Comparison of ENCODE assay signal across 1 cellular context in the genomic region with DNA sequence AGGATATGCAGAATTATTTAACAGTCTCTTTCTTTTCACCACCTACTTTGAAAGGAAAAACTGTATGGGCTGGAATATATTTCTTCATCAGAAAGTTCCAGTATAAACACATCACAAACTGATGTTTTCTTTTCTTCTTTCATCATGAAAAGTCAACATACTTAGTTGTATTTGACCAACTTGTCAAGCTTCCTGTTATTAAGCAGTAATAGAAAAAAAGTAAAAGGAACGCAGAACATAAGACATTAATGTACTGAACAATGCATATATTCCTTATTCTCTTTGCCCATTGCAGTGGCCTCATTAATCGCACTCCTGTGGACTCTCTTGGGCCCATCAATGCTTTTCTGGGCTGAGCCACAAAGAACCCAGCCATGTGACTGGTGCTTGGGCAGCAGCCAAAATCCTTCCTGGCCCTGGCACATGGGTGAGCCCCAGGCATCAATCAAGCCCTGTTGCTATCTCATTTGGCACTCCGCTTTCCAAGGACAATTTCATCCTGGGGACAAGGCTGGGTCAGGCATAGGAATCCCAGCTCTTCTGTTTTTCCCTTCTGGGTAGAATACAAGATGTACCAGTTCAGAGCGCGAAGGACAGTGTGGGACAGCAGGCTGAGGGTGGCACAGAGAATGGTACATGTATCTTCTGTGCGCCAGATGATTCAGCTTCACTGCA.
TF ChIP-seq lines count a peak whose summit lies in the region.

No MANE protein-coding gene starts in this region.

TF ChIP-seq in GM23338, 12 proteins besides CTCF, POLR2A, EP300 and RAD21 (continued from another document):
- TF ChIP-seq, protein P1, sequence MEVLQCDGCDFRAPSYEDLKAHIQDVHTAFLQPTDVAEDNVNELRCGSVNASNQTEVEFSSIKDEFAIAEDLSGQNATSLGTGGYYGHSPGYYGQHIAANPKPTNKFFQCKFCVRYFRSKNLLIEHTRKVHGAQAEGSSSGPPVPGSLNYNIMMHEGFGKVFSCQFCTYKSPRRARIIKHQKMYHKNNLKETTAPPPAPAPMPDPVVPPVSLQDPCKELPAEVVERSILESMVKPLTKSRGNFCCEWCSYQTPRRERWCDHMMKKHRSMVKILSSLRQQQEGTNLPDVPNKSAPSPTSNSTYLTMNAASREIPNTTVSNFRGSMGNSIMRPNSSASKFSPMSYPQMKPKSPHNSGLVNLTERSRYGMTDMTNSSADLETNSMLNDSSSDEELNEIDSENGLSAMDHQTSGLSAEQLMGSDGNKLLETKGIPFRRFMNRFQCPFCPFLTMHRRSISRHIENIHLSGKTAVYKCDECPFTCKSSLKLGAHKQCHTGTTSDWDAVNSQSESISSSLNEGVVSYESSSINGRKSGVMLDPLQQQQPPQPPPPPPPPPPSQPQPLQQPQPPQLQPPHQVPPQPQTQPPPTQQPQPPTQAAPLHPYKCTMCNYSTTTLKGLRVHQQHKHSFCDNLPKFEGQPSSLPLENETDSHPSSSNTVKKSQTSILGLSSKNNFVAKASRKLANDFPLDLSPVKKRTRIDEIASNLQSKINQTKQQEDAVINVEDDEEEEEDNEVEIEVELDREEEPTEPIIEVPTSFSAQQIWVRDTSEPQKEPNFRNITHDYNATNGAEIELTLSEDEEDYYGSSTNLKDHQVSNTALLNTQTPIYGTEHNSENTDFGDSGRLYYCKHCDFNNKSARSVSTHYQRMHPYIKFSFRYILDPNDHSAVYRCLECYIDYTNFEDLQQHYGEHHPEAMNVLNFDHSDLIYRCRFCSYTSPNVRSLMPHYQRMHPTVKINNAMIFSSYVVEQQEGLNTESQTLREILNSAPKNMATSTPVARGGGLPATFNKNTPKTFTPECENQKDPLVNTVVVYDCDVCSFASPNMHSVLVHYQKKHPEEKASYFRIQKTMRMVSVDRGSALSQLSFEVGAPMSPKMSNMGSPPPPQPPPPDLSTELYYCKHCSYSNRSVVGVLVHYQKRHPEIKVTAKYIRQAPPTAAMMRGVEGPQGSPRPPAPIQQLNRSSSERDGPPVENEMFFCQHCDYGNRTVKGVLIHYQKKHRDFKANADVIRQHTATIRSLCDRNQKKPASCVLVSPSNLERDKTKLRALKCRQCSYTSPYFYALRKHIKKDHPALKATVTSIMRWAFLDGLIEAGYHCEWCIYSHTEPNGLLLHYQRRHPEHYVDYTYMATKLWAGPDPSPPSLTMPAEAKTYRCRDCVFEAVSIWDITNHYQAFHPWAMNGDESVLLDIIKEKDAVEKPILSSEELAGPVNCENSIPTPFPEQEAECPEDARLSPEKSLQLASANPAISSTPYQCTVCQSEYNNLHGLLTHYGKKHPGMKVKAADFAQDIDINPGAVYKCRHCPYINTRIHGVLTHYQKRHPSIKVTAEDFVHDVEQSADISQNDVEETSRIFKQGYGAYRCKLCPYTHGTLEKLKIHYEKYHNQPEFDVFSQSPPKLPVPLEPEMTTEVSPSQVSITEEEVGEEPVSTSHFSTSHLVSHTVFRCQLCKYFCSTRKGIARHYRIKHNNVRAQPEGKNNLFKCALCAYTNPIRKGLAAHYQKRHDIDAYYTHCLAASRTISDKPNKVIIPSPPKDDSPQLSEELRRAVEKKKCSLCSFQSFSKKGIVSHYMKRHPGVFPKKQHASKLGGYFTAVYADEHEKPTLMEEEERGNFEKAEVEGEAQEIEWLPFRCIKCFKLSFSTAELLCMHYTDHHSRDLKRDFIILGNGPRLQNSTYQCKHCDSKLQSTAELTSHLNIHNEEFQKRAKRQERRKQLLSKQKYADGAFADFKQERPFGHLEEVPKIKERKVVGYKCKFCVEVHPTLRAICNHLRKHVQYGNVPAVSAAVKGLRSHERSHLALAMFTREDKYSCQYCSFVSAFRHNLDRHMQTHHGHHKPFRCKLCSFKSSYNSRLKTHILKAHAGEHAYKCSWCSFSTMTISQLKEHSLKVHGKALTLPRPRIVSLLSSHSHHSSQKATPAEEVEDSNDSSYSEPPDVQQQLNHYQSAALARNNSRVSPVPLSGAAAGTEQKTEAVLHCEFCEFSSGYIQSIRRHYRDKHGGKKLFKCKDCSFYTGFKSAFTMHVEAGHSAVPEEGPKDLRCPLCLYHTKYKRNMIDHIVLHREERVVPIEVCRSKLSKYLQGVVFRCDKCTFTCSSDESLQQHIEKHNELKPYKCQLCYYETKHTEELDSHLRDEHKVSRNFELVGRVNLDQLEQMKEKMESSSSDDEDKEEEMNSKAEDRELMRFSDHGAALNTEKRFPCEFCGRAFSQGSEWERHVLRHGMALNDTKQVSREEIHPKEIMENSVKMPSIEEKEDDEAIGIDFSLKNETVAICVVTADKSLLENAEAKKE (CRISPR knock-in tag; IDR thresholded peaks at IDR 0.05) = no peak
- TF ChIP-seq POLR2AphosphoS5 (IDR thresholded peaks at IDR 0.05; ENCODE audit: low read depth) (no peak), ZNF114 (CRISPR knock-in tag; IDR thresholded peaks at IDR 0.05) (no peak), NANOG (IDR thresholded peaks at IDR 0.05; ENCODE audit: borderline replicate concordance) (no peak)
